Comparison of ENCODE assay signal across 8 cellular contexts in the genomic region with DNA sequence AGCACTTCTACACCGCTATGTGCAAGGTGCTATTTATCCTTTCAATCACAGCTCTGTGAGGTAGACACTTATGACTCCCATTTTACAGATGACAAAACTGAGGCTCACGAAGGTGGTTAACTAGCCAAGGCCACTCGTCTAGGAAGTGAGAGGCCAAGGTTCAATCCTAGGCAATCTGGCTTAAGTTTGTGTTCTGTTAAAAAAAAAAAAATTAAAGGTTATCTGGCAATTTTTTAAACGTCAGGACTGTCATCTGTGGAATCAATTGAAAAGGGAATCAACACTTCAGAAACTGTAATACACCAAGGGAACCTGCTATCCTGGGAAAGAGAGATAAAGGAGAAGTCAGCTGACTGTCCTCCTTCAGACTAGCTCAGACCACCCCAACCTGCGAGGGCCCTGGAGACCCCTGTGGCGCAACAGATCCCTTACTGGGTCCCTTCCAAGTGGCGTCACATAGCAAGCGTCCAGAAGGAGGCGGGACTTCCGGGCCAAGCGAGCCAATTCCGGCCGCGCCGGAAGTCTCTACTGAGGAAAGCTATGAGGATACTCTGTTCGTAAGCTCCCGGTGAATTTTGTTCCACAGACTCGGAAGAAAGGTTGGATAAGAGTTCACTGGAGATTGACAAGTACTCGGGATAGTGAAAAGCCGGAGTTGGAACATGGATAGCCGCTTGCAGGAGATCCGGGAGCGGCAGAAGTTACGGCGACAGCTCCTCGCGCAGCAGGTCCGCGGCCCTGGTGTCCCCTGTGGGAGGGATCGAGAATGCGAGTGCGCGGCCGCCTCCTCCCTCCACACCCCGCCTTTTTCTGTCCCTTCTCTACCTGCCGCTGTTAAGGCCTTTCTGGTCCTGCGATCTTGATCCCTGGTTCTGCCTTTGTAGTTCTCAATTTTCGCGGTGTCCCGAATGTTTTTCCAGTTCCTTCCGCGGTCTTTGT. TPM values are rescaled to one million over a fixed set of nuclear protein-coding genes. Genes with fewer than 3 reads are reported as not detected.
DNase-seq lines count a peak whose midpoint lies in the region; ATAC-seq and TF ChIP-seq lines count a peak whose summit lies in the region.

METTL14 (plus strand) TSS at position 520 of the 939 bp plus-strand sequence; CDS start at position 663, 143 bp downstream.

- H3K4me1 Mint-ChIP-seq in activated T-helper 2 cell treated with anti-CD3 and anti-CD28 coated beads, Interferon-gamma antibody, Interleukin-2, Interleukin-4, amounts not matched to agents 10 μg/mL and 5 μg/mL and 100 μg/mL, durations not matched to agents 14 hours and 24 hours and 36 hours (ENCODE audit: low read depth), result peaks cover 16% of the 10 kb centered on the region
- peaks cover 16 to 23% of the 10 kb centered on the region in 2 donors for H3K4me1 Mint-ChIP-seq in natural killer cell treated with Interleukin-12 subunit alpha and Interleukin-12 subunit beta and Interleukin-15 and Interleukin-18, amount 100 ng/mL, for 72 hours (ENCODE audit: low read depth in 2 of 2)

- H3K9me2 ChIP-seq in Karpas-422 (replicated peaks; ENCODE audit: insufficient read depth, low read length), result peaks cover 4% of the 10 kb centered on the region

- no peaks in the 10 kb centered on the region for H3K9me3 ChIP-seq in Karpas-422 (ENCODE audit: low read length)

- DNase-seq in Daoy (ENCODE audit: low read depth), result peak; percentile 80
- peak; percentile 97 for DNase-seq in Karpas-422
- DNase-seq in RPMI8226, result peak; percentile 84
- DNase-seq in activated T-helper 2 cell treated with anti-CD3 and anti-CD28 coated beads, Interferon-gamma antibody, Interleukin-2, Interleukin-4, amounts not matched to agents 10 μg/mL and 5 μg/mL and 100 μg/mL, durations not matched to agents 14 hours and 24 hours and 36 hours (ENCODE audit: low spot score), result peak; percentile 82
- peak; percentile 94 for DNase-seq in fibroblast of pulmonary artery (ENCODE audit: low read depth)
- DNase-seq in natural killer cell treated with Interleukin-12 subunit alpha and Interleukin-12 subunit beta and Interleukin-15 and Interleukin-18, amount 100 ng/mL, for 72 hours (ENCODE audit: low spot score), result peak; percentile 92
- peak; percentile 92 for DNase-seq in stimulated activated naive CD8-positive, alpha-beta T cell treated with anti-CD3 and anti-CD28 coated beads, Interleukin-15, Interleukin-2, amounts not matched to agents 100 U/mL and 50 U/mL, for 24 hours

- intact Hi-C loops in activated T-helper 2 cell treated with anti-CD3 and anti-CD28 coated beads, Interferon-gamma antibody, Interleukin-2, Interleukin-4, amounts not matched to agents 10 μg/mL and 5 μg/mL and 100 μg/mL, durations not matched to agents 14 hours and 24 hours and 36 hours (cut with micrococcal nuclease), result loop anchor here (1.0 to 5.0 kb wide), 2 partner anchors 94 to 152 kb away; partner anchors contain the start of gene SEC24D

- H3K79me2 ChIP-seq in Karpas-422 (ENCODE audit: low read length), result peaks cover 31% of the 10 kb centered on the region

- no peaks in the 10 kb centered on the region for H3K27me3 ChIP-seq in Karpas-422 (ENCODE audit: low read length)

- H3K27ac ChIP-seq in Karpas-422 (ENCODE audit: low read length), result no peak within 1 kb of the TSS; the same call in 1 of the 2 replicates

- H4K20me1 ChIP-seq in Karpas-422 (ENCODE audit: insufficient read depth, low read depth, low read length), result peaks cover 12% of the 10 kb centered on the region; the same call in 1 of the 2 replicates

- peak within 1 kb of the TSS; percentile 95 for H3K27ac Mint-ChIP-seq in activated T-helper 2 cell treated with anti-CD3 and anti-CD28 coated beads, Interferon-gamma antibody, Interleukin-2, Interleukin-4, amounts not matched to agents 10 μg/mL and 5 μg/mL and 100 μg/mL, durations not matched to agents 14 hours and 24 hours and 36 hours
- H3K27ac Mint-ChIP-seq in natural killer cell treated with Interleukin-12 subunit alpha and Interleukin-12 subunit beta and Interleukin-15 and Interleukin-18, amount 100 ng/mL, for 72 hours, result peak within 1 kb of the TSS; percentile 83 to 97

- ATAC-seq in GM21825 (IDR thresholded peaks at IDR 0.05; ENCODE audit: unreplicated experiment), result peak; percentile 99
- ATAC-seq in natural killer cell treated with Interleukin-12 subunit alpha and Interleukin-12 subunit beta and Interleukin-15 and Interleukin-18, amount 100 ng/mL, for 72 hours, result peak; percentile 98 to 99
- ATAC-seq in stimulated activated naive CD8-positive, alpha-beta T cell treated with anti-CD3 and anti-CD28 coated beads, Interleukin-15, Interleukin-2, amounts not matched to agents 100 U/mL and 50 U/mL, for 24 hours, result peak; percentile 98

- TF ChIP-seq CTCF in fibroblast of pulmonary artery (IDR thresholded peaks at IDR 0.05; ENCODE audit: low read length, missing control alignments), result no peak

- H2AFZ ChIP-seq in Karpas-422 (ENCODE audit: low read length), result peak within 1 kb of the TSS; percentile 57

- H3K4me3 ChIP-seq in Karpas-422 (ENCODE audit: low read length) (peak within 1 kb of the TSS; percentile 97), fibroblast of pulmonary artery (replicated peaks; ENCODE audit: low read depth, low read length) (peak within 1 kb of the TSS; percentile 99)

- H3K27me3 Mint-ChIP-seq in activated T-helper 2 cell treated with anti-CD3 and anti-CD28 coated beads, Interferon-gamma antibody, Interleukin-2, Interleukin-4, amounts not matched to agents 10 μg/mL and 5 μg/mL and 100 μg/mL, durations not matched to agents 14 hours and 24 hours and 36 hours (ENCODE audit: low read depth), result peaks cover 3% of the 10 kb centered on the region
- peaks cover 0 to 13% of the 10 kb centered on the region in 2 donors for H3K27me3 Mint-ChIP-seq in natural killer cell treated with Interleukin-12 subunit alpha and Interleukin-12 subunit beta and Interleukin-15 and Interleukin-18, amount 100 ng/mL, for 72 hours

- peaks cover 18% of the 10 kb centered on the region; the same call in 1 of the 2 replicates for H3K36me3 ChIP-seq in Karpas-422 (ENCODE audit: insufficient read depth, low read length)

- H3K9ac ChIP-seq in Karpas-422 (ENCODE audit: low read length), result peak within 1 kb of the TSS; percentile 83

- H3K4me1 ChIP-seq in Karpas-422 (ENCODE audit: low read length), result peaks cover 34% of the 10 kb centered on the region

- H3K4me3 Mint-ChIP-seq in activated T-helper 2 cell treated with anti-CD3 and anti-CD28 coated beads, Interferon-gamma antibody, Interleukin-2, Interleukin-4, amounts not matched to agents 10 μg/mL and 5 μg/mL and 100 μg/mL, durations not matched to agents 14 hours and 24 hours and 36 hours (ENCODE audit: low read depth), result peak within 1 kb of the TSS; percentile 100
- H3K4me3 Mint-ChIP-seq in natural killer cell treated with Interleukin-12 subunit alpha and Interleukin-12 subunit beta and Interleukin-15 and Interleukin-18, amount 100 ng/mL, for 72 hours, result peak within 1 kb of the TSS; percentile 98

- H3K36me3 Mint-ChIP-seq in activated T-helper 2 cell treated with anti-CD3 and anti-CD28 coated beads, Interferon-gamma antibody, Interleukin-2, Interleukin-4, amounts not matched to agents 10 μg/mL and 5 μg/mL and 100 μg/mL, durations not matched to agents 14 hours and 24 hours and 36 hours (ENCODE audit: low read depth), result peaks cover 21% of the 10 kb centered on the region
- H3K36me3 Mint-ChIP-seq in natural killer cell treated with Interleukin-12 subunit alpha and Interleukin-12 subunit beta and Interleukin-15 and Interleukin-18, amount 100 ng/mL, for 72 hours, result no peaks in the 10 kb centered on the region

- peak within 1 kb of the TSS; percentile 96 for H3K4me2 ChIP-seq in Karpas-422 (ENCODE audit: low read depth, low read length, poor library complexity, severe bottlenecking)

- no peaks in the 10 kb centered on the region for H3K9me3 Mint-ChIP-seq in activated T-helper 2 cell treated with anti-CD3 and anti-CD28 coated beads, Interferon-gamma antibody, Interleukin-2, Interleukin-4, amounts not matched to agents 10 μg/mL and 5 μg/mL and 100 μg/mL, durations not matched to agents 14 hours and 24 hours and 36 hours
- H3K9me3 Mint-ChIP-seq in natural killer cell treated with Interleukin-12 subunit alpha and Interleukin-12 subunit beta and Interleukin-15 and Interleukin-18, amount 100 ng/mL, for 72 hours, result no peaks in the 10 kb centered on the region

RNA-seq across cellular contexts. Expression of gene METTL14, which starts in this region (rescaled TPM):
- total RNA-seq in Daoy (2014; rRNA removed; shearing (Covaris generic)), result 10.2 and 22.0 TPM in 2 replicates
- total RNA-seq in Karpas-422 (2014; rRNA removed; shearing (Covaris generic); ENCODE audit: low replicate concordance), result 11.6 and 33.4 TPM in 2 replicates
- 43.6 and 48.0 TPM in 2 replicates for total RNA-seq in activated T-helper 2 cell treated with anti-CD3 and anti-CD28 coated beads, Interferon-gamma antibody, Interleukin-2, Interleukin-4, amounts not matched to agents 10 μg/mL and 5 μg/mL and 100 μg/mL, durations not matched to agents 14 hours and 24 hours and 36 hours
- total RNA-seq in natural killer cell treated with Interleukin-12 subunit alpha and Interleukin-12 subunit beta and Interleukin-15 and Interleukin-18, amount 100 ng/mL, for 72 hours, result 10 to 100 TPM; 38.9 to 53.7 TPM
